7 cellular contexts compared by ENCODE assay signal in the genomic region with DNA sequence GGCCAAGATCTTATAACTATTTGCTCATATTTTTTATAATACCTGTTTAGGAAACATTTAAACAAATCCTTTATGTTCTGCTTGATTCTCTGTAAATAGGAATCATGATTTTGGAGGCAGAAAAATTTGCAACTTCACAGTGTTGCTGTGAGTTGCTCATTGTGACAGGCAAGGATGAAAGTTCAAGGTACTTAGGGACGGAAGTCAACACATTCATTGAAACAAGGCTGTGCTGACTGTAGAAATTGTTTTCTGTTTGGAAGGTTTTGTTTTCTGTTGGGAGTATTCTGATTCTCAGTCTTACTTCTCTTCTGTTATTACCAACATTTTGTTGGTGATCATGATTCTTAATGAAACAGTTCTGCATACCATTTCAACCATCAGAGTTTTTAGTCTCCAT. TPM values are rescaled to one million over a fixed set of nuclear protein-coding genes. Genes with fewer than 3 reads are reported as not detected.
"Had no signal": no experiment of that assay in that cellular context is flagged by ENCODE, and none has a peak within 500 bp of the region (broad histone marks: within the 10 kb centered on the region; RNA-seq: fewer than 3 reads in every experiment).

No MANE protein-coding gene starts in this region.

- H3K4me3 Mint-ChIP-seq: IgD-negative memory B cell had no signal

- DNase-seq: IMR-90, KBM-7, KG1 had no signal

- ATAC-seq: K562 had no signal

- H3K27ac ChIP-seq: HL-60 had no signal

- H3K4me1 Mint-ChIP-seq: IgD-negative memory B cell had no signal

- H3K27me3 Mint-ChIP-seq: IgD-negative memory B cell had no signal

- H3K36me3 Mint-ChIP-seq: IgD-negative memory B cell had no signal

- FAIRE-seq: HTR-8/SVneo, K562 had no signal

- H3K27ac Mint-ChIP-seq: IgD-negative memory B cell had no signal

- H3K4me3 ChIP-seq: K562 had no signal

RNA-seq across cellular contexts. Expression of gene FANK1, which starts 54.9 kb away (rescaled TPM):
- polyA plus RNA-seq: IgD-negative memory B cell had no signal
